21 cellular contexts compared by ENCODE assay signal in genomic region chr7:143388491-143389101, GRCh38. TPM values are rescaled to one million over a fixed set of nuclear protein-coding genes. Genes with fewer than 3 reads are reported as not detected.
DNase-seq lines count a peak whose midpoint lies in the region; ATAC-seq and TF ChIP-seq lines count a peak whose summit lies in the region.
"Had no signal": no experiment of that assay in that cellular context is flagged by ENCODE, and none has a peak within 500 bp of the region (broad histone marks: within the 10 kb centered on the region; RNA-seq: fewer than 3 reads in every experiment).

No MANE protein-coding gene starts in this region.

- TF ChIP-seq CTCF in CD14-positive monocyte (IDR thresholded peaks at IDR 0.05): no peak
- no peak for TF ChIP-seq CTCF in chondrocyte (IDR thresholded peaks at IDR 0.05)

- intact Hi-C loops in CD14-positive monocyte (cut with micrococcal nuclease): no loop called here
- intact Hi-C loops in naive thymus-derived CD4-positive, alpha-beta T cell (cut with micrococcal nuclease): loop anchor here in 1 of 2 donors (10.0 kb wide), 1 partner anchor 1446 kb away; the partner anchor contains the start of gene TPK1

- H3K27me3 Mint-ChIP-seq in CD14-positive monocyte (ENCODE audit: low read depth in 3 of 3): no peaks in the 10 kb centered on the region
- no peaks in the 10 kb centered on the region for H3K27me3 Mint-ChIP-seq in chondrocyte (ENCODE audit: low read depth)
- no peaks in the 10 kb centered on the region for H3K27me3 Mint-ChIP-seq in naive thymus-derived CD4-positive, alpha-beta T cell
- H3K27me3 Mint-ChIP-seq: activated CD4-positive, alpha-beta memory T cell treated with anti-CD3 and anti-CD28 coated beads, Interleukin-2, amount 10 ng/mL, durations not matched to agents 7 days and 5 days; activated T-helper 17 cell treated with anti-CD3 and anti-CD28 coated beads, Interleukin-2, amount 50 U/mL, for 72 hours; IgD-negative memory B cell had no signal

- H3K27ac ChIP-seq in naive thymus-derived CD4-positive, alpha-beta T cell (ENCODE audit: low read depth, low read length): peak overlapping the region; percentile 16
- H3K27ac ChIP-seq: hepatocyte, right lobe of liver had no signal

- H3K36me3 ChIP-seq in H7 (replicated peaks; ENCODE audit: control insufficient read depth, insufficient read depth, low read length): peaks cover 59% of the 10 kb centered on the region
- H3K36me3 ChIP-seq in naive thymus-derived CD4-positive, alpha-beta T cell (ENCODE audit: control insufficient read depth in 2 of 3, insufficient read depth in 3 of 3, low read length in 3 of 3): peaks cover 0 to 69% (median under 1%) of the 10 kb centered on the region in 3 experiments

- H3K4me3 ChIP-seq in H7 (ENCODE audit: insufficient read depth, low read depth, low read length): no peak overlapping the region
- H3K4me3 ChIP-seq in naive thymus-derived CD4-positive, alpha-beta T cell (ENCODE audit: low read length): no peak overlapping the region
- H3K4me3 ChIP-seq: dorsolateral prefrontal cortex, hepatocyte, right lobe of liver had no signal

- no peaks in the 10 kb centered on the region for H3K27me3 ChIP-seq in H7 (ENCODE audit: control insufficient read depth, insufficient read depth, low read length)
- no peaks in the 10 kb centered on the region for H3K27me3 ChIP-seq in naive thymus-derived CD4-positive, alpha-beta T cell (ENCODE audit: control insufficient read depth in 2 of 2, insufficient read depth in 2 of 2, low read length in 2 of 2)
- H3K27me3 ChIP-seq: dorsolateral prefrontal cortex, hepatocyte, right lobe of liver had no signal

- no peaks in the 10 kb centered on the region for H3K9me3 ChIP-seq in naive thymus-derived CD4-positive, alpha-beta T cell (ENCODE audit: control insufficient read depth in 2 of 3, low read length in 3 of 3)
- H3K9me3 ChIP-seq: right lobe of liver had no signal

- H3K4me3 Mint-ChIP-seq in CD14-positive monocyte: no peak overlapping the region
- H3K4me3 Mint-ChIP-seq in chondrocyte (ENCODE audit: unreplicated experiment): no peak overlapping the region
- H3K4me3 Mint-ChIP-seq in naive thymus-derived CD4-positive, alpha-beta T cell: no peak overlapping the region
- H3K4me3 Mint-ChIP-seq: activated CD4-positive, alpha-beta memory T cell treated with anti-CD3 and anti-CD28 coated beads, Interleukin-2, amount 10 ng/mL, durations not matched to agents 7 days and 5 days; activated T-helper 17 cell treated with anti-CD3 and anti-CD28 coated beads, Interleukin-2, amount 50 U/mL, for 72 hours; IgD-negative memory B cell; mesothelial cell of epicardium had no signal

- POLR2A ChIA-PET in naive thymus-derived CD4-positive, alpha-beta T cell (lab: Charles Lee): interaction anchor here (0.6 to 3.8 kb wide), 4 partner anchors 9 to 1070 kb away, joined by 3 to 14 read pairs (median 4); no protein-coding TSS in a partner anchor

- peaks cover 48% of the 10 kb centered on the region for H3K4me1 Mint-ChIP-seq in CD14-positive monocyte
- H3K4me1 Mint-ChIP-seq in chondrocyte (ENCODE audit: low read depth): peaks cover 49% of the 10 kb centered on the region
- H3K4me1 Mint-ChIP-seq in naive thymus-derived CD4-positive, alpha-beta T cell: peaks cover 0 to 14% (median 10%) of the 10 kb centered on the region in 7 donors
- H3K4me1 Mint-ChIP-seq: IgD-negative memory B cell had no signal

- H3K27ac Mint-ChIP-seq in CD14-positive monocyte (peak overlapping the region in 5 of 7 donors; percentile 31 to 87 (median 35)), chondrocyte (ENCODE audit: unreplicated experiment) (no peak overlapping the region)
- peak overlapping the region in 4 of 9 donors; percentile 48 to 74 (median 58) for H3K27ac Mint-ChIP-seq in naive thymus-derived CD4-positive, alpha-beta T cell
- H3K27ac Mint-ChIP-seq: activated T-helper 17 cell treated with anti-CD3 and anti-CD28 coated beads, Interleukin-2, amount 50 U/mL, for 72 hours; IgD-negative memory B cell had no signal

- H3K9me3 Mint-ChIP-seq in CD14-positive monocyte (no peaks in the 10 kb centered on the region), chondrocyte (ENCODE audit: low read depth) (no peaks in the 10 kb centered on the region)
- H3K9me3 Mint-ChIP-seq in naive thymus-derived CD4-positive, alpha-beta T cell: no peaks in the 10 kb centered on the region
- H3K9me3 Mint-ChIP-seq: activated CD4-positive, alpha-beta memory T cell treated with anti-CD3 and anti-CD28 coated beads, Interleukin-2, amount 10 ng/mL, durations not matched to agents 7 days and 5 days; activated T-helper 17 cell treated with anti-CD3 and anti-CD28 coated beads, Interleukin-2, amount 50 U/mL, for 72 hours; IgD-negative memory B cell; mesothelial cell of epicardium had no signal

- no peak for ATAC-seq in naive thymus-derived CD4-positive, alpha-beta T cell
- ATAC-seq: activated T-helper 17 cell treated with anti-CD3 and anti-CD28 coated beads, Interleukin-2, amount 50 U/mL, for 72 hours; right lobe of liver had no signal

- CTCF ChIA-PET in naive thymus-derived CD4-positive, alpha-beta T cell (lab: Charles Lee): interaction anchor here (1.1 to 1.3 kb wide), 3 partner anchors 21 to 30 kb away, joined by 3 to 5 read pairs (median 5); partner anchors contain the start of gene EPHA1

- H3K36me3 Mint-ChIP-seq in CD14-positive monocyte (peaks cover 0 to 48% of the 10 kb centered on the region in 2 donors), chondrocyte (ENCODE audit: low read depth) (peaks cover 31% of the 10 kb centered on the region)
- peaks cover 0 to 16% (median 4%) of the 10 kb centered on the region in 5 donors for H3K36me3 Mint-ChIP-seq in naive thymus-derived CD4-positive, alpha-beta T cell
- H3K36me3 Mint-ChIP-seq: IgD-negative memory B cell had no signal

- no peak for DNase-seq in CD14-positive monocyte (ENCODE audit: low spot score)
- peak; percentile 79 for DNase-seq in H7
- peak; percentile 89 for DNase-seq in chondrocyte (ENCODE audit: low spot score)
- no peak for DNase-seq in naive thymus-derived CD4-positive, alpha-beta T cell
- DNase-seq in SHP77 treated with DMSO at 0.1 percent for 48 hours (lab: John Stamatoyannopoulos, UW): no peak
- no peak for DNase-seq in central memory CD4-positive, alpha-beta T cell
- no peak for DNase-seq in mucosa of gallbladder (ENCODE audit: low spot score)
- DNase-seq: activated CD4-positive, alpha-beta memory T cell treated with anti-CD3 and anti-CD28 coated beads, Interleukin-2, amount 10 ng/mL, durations not matched to agents 7 days and 5 days; DMS153; NCI-H2081 treated with DMSO at 0.1 percent for 48 hours; NCI-H748 treated with DMSO at 0.1 percent for 48 hours; nucleus accumbens; stimulated activated CD4-positive, alpha-beta T cell treated with anti-CD3 and anti-CD28 coated beads, Interleukin-2, amount 100 ng/mL, for 24 hours had no signal

- peaks cover 25 to 27% of the 10 kb centered on the region in 2 donors for H3K4me1 ChIP-seq in naive thymus-derived CD4-positive, alpha-beta T cell (ENCODE audit: control insufficient read depth in 2 of 2, insufficient read depth in 2 of 2, low read length in 2 of 2)

RNA-seq across cellular contexts. Expression of gene ZYX, which starts 7.5 kb away (rescaled TPM):
- polyA plus RNA-seq in CD14-positive monocyte: 100 to 1,000 TPM; 198 to 331 TPM
- total RNA-seq in H7 (2014; rRNA removed; shearing (Covaris generic)): 84.6 and 97.1 TPM in 2 replicates
- 241 to 386 TPM (median 384 TPM) in 3 replicates for total RNA-seq in chondrocyte
- 100 to 1,000 TPM; 110 to 264 (median 124) TPM for total RNA-seq in naive thymus-derived CD4-positive, alpha-beta T cell
- polyA plus RNA-seq in naive thymus-derived CD4-positive, alpha-beta T cell: 100 to 1,000 TPM in 1 of 2 donors, 10 to 100 TPM in 1; 54.2 to 101 TPM
- total RNA-seq in mucosa of gallbladder: 276 TPM

RNA-seq across cellular contexts. Expression of gene EPHA1, which starts 20.1 kb away (rescaled TPM):
- polyA plus RNA-seq in CD14-positive monocyte: under 1 TPM in 1 of 2 donors, not detected in 1; 0.50 TPM
- 176 and 189 TPM in 2 replicates for total RNA-seq in H7 (2014; rRNA removed; shearing (Covaris generic))
- total RNA-seq in chondrocyte (not detected in 3 replicates), mucosa of gallbladder (38.0 TPM)
- total RNA-seq in naive thymus-derived CD4-positive, alpha-beta T cell: 10 to 100 TPM in 4 of 5 experiments, 1 to 10 TPM in 1; 4.1 to 63.1 (median 33.6) TPM
- polyA plus RNA-seq in naive thymus-derived CD4-positive, alpha-beta T cell: 10 to 100 TPM; 10.9 to 41.4 TPM

RNA-seq across cellular contexts. Expression of gene FAM131B, which starts 26.1 kb away (rescaled TPM):
- polyA plus RNA-seq in CD14-positive monocyte: under 1 TPM in 1 of 2 donors, not detected in 1; 0.72 TPM
- 11.9 and 16.9 TPM in 2 replicates for total RNA-seq in H7 (2014; rRNA removed; shearing (Covaris generic))
- total RNA-seq in chondrocyte (3.0 to 4.0 TPM (median 3.1 TPM) in 3 replicates), mucosa of gallbladder (6.6 TPM)
- 1 to 10 TPM in 1 of 5 experiments, under 1 TPM in 2, not detected in 2; 0.19 to 1.4 (median 0.53) TPM for total RNA-seq in naive thymus-derived CD4-positive, alpha-beta T cell
- not detected for polyA plus RNA-seq in naive thymus-derived CD4-positive, alpha-beta T cell

RNA-seq across cellular contexts. Expression of gene TAS2R60, which starts 54.7 kb away (rescaled TPM):
- not detected for polyA plus RNA-seq in CD14-positive monocyte
- total RNA-seq in H7 (2014; rRNA removed; shearing (Covaris generic)): not detected in 2 replicates
- total RNA-seq in chondrocyte (not detected in 3 replicates), mucosa of gallbladder (not detected)
- 1 to 10 TPM in 4 of 5 experiments, not detected in 1; 1.4 to 2.5 (median 1.8) TPM for total RNA-seq in naive thymus-derived CD4-positive, alpha-beta T cell
- polyA plus RNA-seq in naive thymus-derived CD4-positive, alpha-beta T cell: under 1 TPM in 1 of 2 donors, not detected in 1; 0.33 TPM
- total RNA-seq: activated CD4-positive, alpha-beta memory T cell treated with anti-CD3 and anti-CD28 coated beads, Interleukin-2, amount 10 ng/mL, durations not matched to agents 7 days and 5 days; activated T-helper 17 cell treated with anti-CD3 and anti-CD28 coated beads, Interleukin-2, amount 50 U/mL, for 72 hours; hepatocyte; kidney epithelial cell; mesothelial cell of epicardium had no signal
- polyA plus RNA-seq: BJ, hepatocyte, IgD-negative memory B cell had no signal

Comparison
In these comparisons a context has a peak if more than half of its experiments do, and no peak if none do; other contexts are left out.
1. DNase-seq: peak in H7 (single experiment) and chondrocyte (single experiment); none in CD14-positive monocyte (single experiment), naive thymus-derived CD4-positive, alpha-beta T cell (0 of 9), SHP77 treated with DMSO at 0.1 percent for 48 hours (single experiment), central memory CD4-positive, alpha-beta T cell (single experiment) and mucosa of gallbladder (single experiment).